In the genomic region with DNA sequence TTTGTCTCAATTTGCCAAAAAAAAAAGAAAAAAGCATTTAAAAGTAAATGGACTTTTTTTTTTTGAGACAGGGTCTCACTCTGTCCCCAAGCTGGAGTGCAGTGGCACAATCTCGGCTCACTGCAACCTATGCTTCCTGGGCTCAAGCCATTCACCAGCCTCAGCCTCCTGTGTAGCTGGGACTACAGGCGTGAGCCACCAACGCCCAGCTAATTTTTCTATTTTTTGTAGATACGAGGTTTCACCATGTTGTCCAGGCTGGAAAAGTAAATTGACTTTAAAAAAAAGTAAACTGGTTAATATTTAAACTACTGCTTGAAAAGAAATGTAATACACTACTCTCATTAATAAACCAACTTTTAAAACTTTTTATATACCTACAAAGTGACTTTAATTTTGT, we compare ENCODE assay signal across 36 cellular contexts.
"Had no signal": no experiment of that assay in that cellular context is flagged by ENCODE, and none has a peak within 500 bp of the region (broad histone marks: within the 10 kb centered on the region; RNA-seq: fewer than 3 reads in every experiment).

No MANE protein-coding gene starts in this region.

- H3K27ac Mint-ChIP-seq: activated CD4-positive, alpha-beta memory T cell treated with anti-CD3 and anti-CD28 coated beads, Interleukin-2, amount 10 ng/mL, durations not matched to agents 7 days and 5 days; activated CD8-positive, alpha-beta memory T cell treated with anti-CD3 and anti-CD28 coated beads, Interleukin-2, amount 10 ng/mL, durations not matched to agents 7 days and 5 days had no signal

- H3K36me3 Mint-ChIP-seq: activated naive CD8-positive, alpha-beta T cell treated with anti-CD3 and anti-CD28 coated beads, Interleukin-2, amount 10 ng/mL, durations not matched to agents 7 days and 5 days; T-cell had no signal

- H3K4me3 ChIP-seq: ascending aorta, cardiac muscle cell, MG63, PC-9 had no signal

- H3K27ac ChIP-seq: ascending aorta, cardiac muscle cell, PC-9, RWPE1, WERI-Rb-1 had no signal

- H3K9me3 ChIP-seq: ascending aorta, MG63 had no signal

- H3K4me1 ChIP-seq: ascending aorta had no signal

- DNase-seq: activated CD4-positive, alpha-beta memory T cell treated with anti-CD3 and anti-CD28 coated beads, Interleukin-2, amount 10 ng/mL, durations not matched to agents 7 days and 5 days; activated CD4-positive, alpha-beta T cell treated with anti-CD3 and anti-CD28 coated beads for 1 hour; activated CD4-positive, alpha-beta T cell treated with anti-CD3 and anti-CD28 coated beads for 48 hours; activated CD4-positive, CD25-positive, alpha-beta regulatory T cell; activated CD8-positive, alpha-beta memory T cell treated with anti-CD3 and anti-CD28 coated beads for 24 hours; activated CD8-positive, alpha-beta memory T cell treated with anti-CD3 and anti-CD28 coated beads, Interleukin-2, amount 10 ng/mL, durations not matched to agents 7 days and 5 days; activated CD8-positive, alpha-beta memory T cell treated with anti-CD3 and anti-CD28 coated beads, Interleukin-2, amount 50 U/mL, for 48 hours; activated effector memory CD4-positive, alpha-beta T cell treated with anti-CD3 and anti-CD28 coated beads, Interleukin-2, amount 50 U/mL, for 16 hours; activated naive CD4-positive, alpha-beta T cell; activated naive CD4-positive, alpha-beta T cell treated with anti-CD3 and anti-CD28 coated beads, Interleukin-2, amount 50 U/mL, for 16 hours; activated naive CD8-positive, alpha-beta T cell treated with anti-CD3 and anti-CD28 coated beads, Interleukin-2, amount 10 ng/mL, durations not matched to agents 7 days and 5 days; amygdala; Karpas-422; MG63; NCI-H1048; NCI-H1105 treated with DMSO at 0.1 percent for 48 hours; NCI-H1436; NCI-H1694 treated with DMSO at 0.1 percent for 48 hours; NCI-H2029; NCI-H2171; NCI-H510A; NCI-H526; NCI-H748 treated with DMSO at 0.1 percent for 48 hours; PC-9; SIG-M5; T-cell; T-helper 2 cell; T-helper 9 cell; WERI-Rb-1 had no signal

- H3K36me3 ChIP-seq: ascending aorta, MG63, WERI-Rb-1 had no signal

- ATAC-seq: activated CD8-positive, alpha-beta memory T cell treated with anti-CD3 and anti-CD28 coated beads, Interleukin-2, amount 10 ng/mL, durations not matched to agents 7 days and 5 days; Right ventricle myocardium inferior; SK-N-SH treated with all-trans-retinoic acid at 6 μM for 48 hours; T-cell had no signal

- H3K27me3 ChIP-seq: ascending aorta, cardiac muscle cell, MG63 had no signal

- H3K4me2 ChIP-seq: PC-9 had no signal

- H3K9me3 Mint-ChIP-seq: activated CD4-positive, alpha-beta memory T cell treated with anti-CD3 and anti-CD28 coated beads, Interleukin-2, amount 10 ng/mL, durations not matched to agents 7 days and 5 days; activated naive CD8-positive, alpha-beta T cell treated with anti-CD3 and anti-CD28 coated beads, Interleukin-2, amount 10 ng/mL, durations not matched to agents 7 days and 5 days; central memory CD8-positive, alpha-beta T cell; T-cell had no signal

- H3K27me3 Mint-ChIP-seq: activated CD4-positive, alpha-beta memory T cell treated with anti-CD3 and anti-CD28 coated beads, Interleukin-2, amount 10 ng/mL, durations not matched to agents 7 days and 5 days; activated CD8-positive, alpha-beta memory T cell treated with anti-CD3 and anti-CD28 coated beads, Interleukin-2, amount 10 ng/mL, durations not matched to agents 7 days and 5 days; activated naive CD8-positive, alpha-beta T cell treated with anti-CD3 and anti-CD28 coated beads, Interleukin-2, amount 10 ng/mL, durations not matched to agents 7 days and 5 days; central memory CD8-positive, alpha-beta T cell had no signal

- H2AFZ ChIP-seq: PC-9 had no signal

- H3K4me3 Mint-ChIP-seq: central memory CD8-positive, alpha-beta T cell had no signal

- FAIRE-seq: RCC 7860 had no signal
